In genomic region chr1:19179597-19180271, GRCh38 we compare ENCODE assay signal across 8 cellular contexts. TPM values are rescaled to one million over a fixed set of nuclear protein-coding genes. Genes with fewer than 3 reads are reported as not detected.
DNase-seq lines count a peak whose midpoint lies in the region; ATAC-seq and TF ChIP-seq lines count a peak whose summit lies in the region.

No MANE protein-coding gene starts in this region.

- peak; percentile 12 for DNase-seq in ACHN
- no peak for DNase-seq in GM12864 (ENCODE audit: low read depth)
- DNase-seq in SK-N-DZ (ENCODE audit: low spot score): peak; percentile 2
- no peak for DNase-seq in epithelial cell of proximal tubule (ENCODE audit: low read depth)
- DNase-seq in renal cortical epithelial cell (ENCODE audit: low read depth): peak; percentile 36

- ATAC-seq in GM18909 (IDR thresholded peaks at IDR 0.05; ENCODE audit: poor library complexity, unreplicated experiment) (no peak), GM18907 (IDR thresholded peaks at IDR 0.05; ENCODE audit: unreplicated experiment) (no peak), GM19023 (IDR thresholded peaks at IDR 0.05; ENCODE audit: unreplicated experiment) (no peak)

- H3K4me3 ChIP-seq in GM12864 (ENCODE audit: low read depth, low read length) (no peak overlapping the region), epithelial cell of proximal tubule (ENCODE audit: low read depth, low read length) (no peak overlapping the region)

- in situ Hi-C loops in ACHN (cut with HindIII; ENCODE audit: low pct_ligation_motif_present, low pct_unique_long_range_greater_than_20kb, low sequenced_read_pairs): no loop called here

- peak; percentile 30 for TF ChIP-seq CTCF in GM12864 (IDR thresholded peaks at IDR 0.05; ENCODE audit: low read depth, low read length, missing control alignments)
- peak; percentile 47 for TF ChIP-seq CTCF in epithelial cell of proximal tubule (conservative IDR thresholded peaks at IDR 0.05; ENCODE audit: low read depth, low read length)

RNA-seq across cellular contexts. Expression of gene UBR4, which starts 30.3 kb away (rescaled TPM):
- polyA plus RNA-seq in SK-N-DZ (2014; cell fraction: cytosol; rRNA removed): 38.6 and 40.6 TPM in 2 replicates
- polyA plus RNA-seq in SK-N-DZ (2014; cell fraction: nucleus; rRNA removed): 87.7 and 145 TPM in 2 replicates
- total RNA-seq in epithelial cell of proximal tubule (53.0 and 78.3 TPM in 2 replicates), renal cortical epithelial cell (61.1 and 174 TPM in 2 replicates)

Comparison
In these comparisons a context has a peak if more than half of its experiments do, and no peak if none do; other contexts are left out.
1. DNase-seq: peak in ACHN (single experiment), SK-N-DZ (single experiment) and renal cortical epithelial cell (single experiment); none in GM12864 (single experiment) and epithelial cell of proximal tubule (single experiment).